ENCODE assay signal across 19 cellular contexts in the genomic region with DNA sequence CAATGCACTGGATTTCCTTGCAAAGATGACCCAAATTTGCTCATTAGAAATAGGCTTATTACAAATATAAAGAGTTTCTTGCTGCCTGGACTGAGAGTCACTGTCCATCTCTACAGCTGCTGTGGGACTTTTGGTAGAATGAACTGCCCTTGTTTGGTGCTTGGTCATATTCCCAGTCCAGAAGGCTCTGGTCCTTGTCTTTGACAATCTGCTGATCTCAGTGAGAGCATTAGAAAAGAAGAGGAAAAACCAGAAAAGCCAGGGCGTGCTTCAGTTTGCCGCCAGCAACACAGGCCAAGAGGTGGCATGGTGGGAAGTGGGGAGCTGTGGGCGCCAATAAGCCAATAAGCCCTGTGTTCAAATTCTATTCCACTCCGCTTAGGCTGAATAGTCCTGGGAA. TPM values are rescaled to one million over a fixed set of nuclear protein-coding genes. Genes with fewer than 3 reads are reported as not detected.
"Had no signal": no experiment of that assay in that cellular context is flagged by ENCODE, and none has a peak within 500 bp of the region (broad histone marks: within the 10 kb centered on the region; RNA-seq: fewer than 3 reads in every experiment).

No MANE protein-coding gene starts in this region.

- H3K36me3 ChIP-seq: heart left ventricle had no signal

- ATAC-seq: activated CD8-positive, alpha-beta T cell treated with anti-CD3 and anti-CD28 coated beads, Interleukin-2, amount 10 ng/mL, durations not matched to agents 7 days and 5 days; activated T-cell treated with anti-CD3 and anti-CD28 coated beads, Interleukin-2, amount 50 U/mL, for 4 hours; foreskin keratinocyte; heart left ventricle; left ventricle myocardium superior; natural killer cell; stimulated activated naive CD8-positive, alpha-beta T cell treated with anti-CD3 and anti-CD28 coated beads, Interleukin-15, Interleukin-2, amounts not matched to agents 100 U/mL and 50 U/mL, for 24 hours had no signal

- H3K9me3 ChIP-seq: heart left ventricle, upper lobe of left lung had no signal

- H3K9ac ChIP-seq: parathyroid adenoma had no signal

- DNase-seq: activated B cell treated with CpG ODN at 0.5 μM for 24 hours; activated CD4-positive, alpha-beta T cell treated with anti-CD3 and anti-CD28 coated beads for 4 hours; activated CD8-positive, alpha-beta T cell treated with anti-CD3 and anti-CD28 coated beads, Interleukin-2, amount 10 ng/mL, durations not matched to agents 7 days and 5 days; activated naive CD4-positive, alpha-beta T cell treated with anti-CD3 and anti-CD28 coated beads for 36 hours; activated T-cell treated with anti-CD3 and anti-CD28 coated beads, Interleukin-2, amount 50 U/mL, for 4 hours; foreskin keratinocyte; heart left ventricle; immature natural killer cell; left ventricle myocardium superior; natural killer cell; retina; stimulated activated CD4-positive, alpha-beta T cell treated with anti-CD3 and anti-CD28 coated beads, Interleukin-12 subunit alpha, Interleukin-12 subunit beta, amount 100 ng/mL, for 4 hours; stimulated activated CD4-positive, alpha-beta T cell treated with anti-CD3 and anti-CD28 coated beads, Interleukin-1b, Interleukin-23, amount 100 ng/mL, for 48 hours; stimulated activated naive CD8-positive, alpha-beta T cell treated with anti-CD3 and anti-CD28 coated beads, Interleukin-15, Interleukin-2, amounts not matched to agents 100 U/mL and 50 U/mL, for 24 hours; T-helper 1 cell; T-helper 9 cell; upper lobe of left lung had no signal

- H3K4me3 ChIP-seq: coronary artery, heart left ventricle, upper lobe of left lung had no signal

- H3K27me3 ChIP-seq: foreskin keratinocyte, heart left ventricle, upper lobe of left lung had no signal

- H3K4me1 ChIP-seq: foreskin keratinocyte, parathyroid adenoma had no signal

- H3K27ac ChIP-seq: coronary artery, foreskin keratinocyte, parathyroid adenoma, upper lobe of left lung had no signal

RNA-seq across cellular contexts. Expression of a gene that starts 48.2 kb away (rescaled TPM):
- total RNA-seq: activated B cell treated with CpG ODN at 0.5 μM for 24 hours; activated CD8-positive, alpha-beta T cell treated with anti-CD3 and anti-CD28 coated beads, Interleukin-2, amount 10 ng/mL, durations not matched to agents 7 days and 5 days had no signal
